ENCODE assay signal across 1 cellular context in genomic region chr1:100582943-100583342, GRCh38.
TF ChIP-seq lines count a peak whose summit lies in the region.

No MANE protein-coding gene starts in this region.

TF ChIP-seq in HepG2, 621 proteins besides CTCF, POLR2A, EP300 and RAD21 (continued from another document and continues in another):
- TF ChIP-seq PAXIP1 (CRISPR knock-in tag; conservative IDR thresholded peaks at IDR 0.05) (peak; percentile 90), ZNF280D (CRISPR knock-in tag; IDR thresholded peaks at IDR 0.05) (peak; percentile 36; the same call in 1 of the 2 replicates), ZMYM2 (CRISPR knock-in tag; IDR thresholded peaks at IDR 0.05) (peak; percentile 84), SOX13 (IDR thresholded peaks at IDR 0.05) (no peak; the same call in 1 of the 2 replicates), SOX13 (CRISPR knock-in tag; conservative IDR thresholded peaks at IDR 0.05 in 1 of 2, IDR thresholded peaks at IDR 0.05 in 1 of 2) (peak in 1 of 2 experiments; percentile 85; a peak in 2 of 4 replicates), HMG20A (CRISPR knock-in tag; IDR thresholded peaks at IDR 0.05; ENCODE audit: borderline replicate concordance) (peak; percentile 52; the same call in 1 of the 2 replicates), ISL2 (CRISPR knock-in tag; IDR thresholded peaks at IDR 0.05) (peak; percentile 66; the same call in 1 of the 2 replicates), KLF16 (CRISPR knock-in tag; IDR thresholded peaks at IDR 0.05) (no peak; a peak in 1 of 4 replicates), MED1 (CRISPR knock-in tag; IDR thresholded peaks at IDR 0.05) (peak; percentile 80), FOXP1 (IDR thresholded peaks at IDR 0.05) (no peak), FOXP1 (CRISPR knock-in tag; IDR thresholded peaks at IDR 0.05) (peak; percentile 14; the same call in 1 of the 2 replicates), MIER3 (CRISPR knock-in tag; IDR thresholded peaks at IDR 0.05; ENCODE audit: borderline replicate concordance) (peak; percentile 26; the same call in 1 of the 2 replicates), AFF4 (CRISPR knock-in tag; IDR thresholded peaks at IDR 0.05) (no peak), NR2F6 (IDR thresholded peaks at IDR 0.05) (peak; percentile 23; the same call in 1 of the 2 replicates), NR2F6 (CRISPR knock-in tag; IDR thresholded peaks at IDR 0.05) (peak; percentile 40; the same call in 1 of the 2 replicates), MEF2D (CRISPR knock-in tag; IDR thresholded peaks at IDR 0.05) (peak; percentile 98), HNF4G (IDR thresholded peaks at IDR 0.05; ENCODE audit: borderline replicate concordance, low read depth, low read length) (peak; percentile 92), HNF4G (CRISPR knock-in tag; IDR thresholded peaks at IDR 0.05; ENCODE audit: borderline replicate concordance, low read depth) (peak; percentile 89; the same call in 1 of the 2 replicates)
- TF ChIP-seq, protein P1, sequence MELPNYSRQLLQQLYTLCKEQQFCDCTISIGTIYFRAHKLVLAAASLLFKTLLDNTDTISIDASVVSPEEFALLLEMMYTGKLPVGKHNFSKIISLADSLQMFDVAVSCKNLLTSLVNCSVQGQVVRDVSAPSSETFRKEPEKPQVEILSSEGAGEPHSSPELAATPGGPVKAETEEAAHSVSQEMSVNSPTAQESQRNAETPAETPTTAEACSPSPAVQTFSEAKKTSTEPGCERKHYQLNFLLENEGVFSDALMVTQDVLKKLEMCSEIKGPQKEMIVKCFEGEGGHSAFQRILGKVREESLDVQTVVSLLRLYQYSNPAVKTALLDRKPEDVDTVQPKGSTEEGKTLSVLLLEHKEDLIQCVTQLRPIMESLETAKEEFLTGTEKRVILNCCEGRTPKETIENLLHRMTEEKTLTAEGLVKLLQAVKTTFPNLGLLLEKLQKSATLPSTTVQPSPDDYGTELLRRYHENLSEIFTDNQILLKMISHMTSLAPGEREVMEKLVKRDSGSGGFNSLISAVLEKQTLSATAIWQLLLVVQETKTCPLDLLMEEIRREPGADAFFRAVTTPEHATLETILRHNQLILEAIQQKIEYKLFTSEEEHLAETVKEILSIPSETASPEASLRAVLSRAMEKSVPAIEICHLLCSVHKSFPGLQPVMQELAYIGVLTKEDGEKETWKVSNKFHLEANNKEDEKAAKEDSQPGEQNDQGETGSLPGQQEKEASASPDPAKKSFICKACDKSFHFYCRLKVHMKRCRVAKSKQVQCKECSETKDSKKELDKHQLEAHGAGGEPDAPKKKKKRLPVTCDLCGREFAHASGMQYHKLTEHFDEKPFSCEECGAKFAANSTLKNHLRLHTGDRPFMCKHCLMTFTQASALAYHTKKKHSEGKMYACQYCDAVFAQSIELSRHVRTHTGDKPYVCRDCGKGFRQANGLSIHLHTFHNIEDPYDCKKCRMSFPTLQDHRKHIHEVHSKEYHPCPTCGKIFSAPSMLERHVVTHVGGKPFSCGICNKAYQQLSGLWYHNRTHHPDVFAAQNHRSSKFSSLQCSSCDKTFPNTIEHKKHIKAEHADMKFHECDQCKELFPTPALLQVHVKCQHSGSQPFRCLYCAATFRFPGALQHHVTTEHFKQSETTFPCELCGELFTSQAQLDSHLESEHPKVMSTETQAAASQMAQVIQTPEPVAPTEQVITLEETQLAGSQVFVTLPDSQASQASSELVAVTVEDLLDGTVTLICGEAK (IDR thresholded peaks at IDR 0.05), result no peak
- TF ChIP-seq, protein P1 (CRISPR knock-in tag; IDR thresholded peaks at IDR 0.05), result no peak; the same call in 1 of the 2 replicates
- TF ChIP-seq, protein P2, sequence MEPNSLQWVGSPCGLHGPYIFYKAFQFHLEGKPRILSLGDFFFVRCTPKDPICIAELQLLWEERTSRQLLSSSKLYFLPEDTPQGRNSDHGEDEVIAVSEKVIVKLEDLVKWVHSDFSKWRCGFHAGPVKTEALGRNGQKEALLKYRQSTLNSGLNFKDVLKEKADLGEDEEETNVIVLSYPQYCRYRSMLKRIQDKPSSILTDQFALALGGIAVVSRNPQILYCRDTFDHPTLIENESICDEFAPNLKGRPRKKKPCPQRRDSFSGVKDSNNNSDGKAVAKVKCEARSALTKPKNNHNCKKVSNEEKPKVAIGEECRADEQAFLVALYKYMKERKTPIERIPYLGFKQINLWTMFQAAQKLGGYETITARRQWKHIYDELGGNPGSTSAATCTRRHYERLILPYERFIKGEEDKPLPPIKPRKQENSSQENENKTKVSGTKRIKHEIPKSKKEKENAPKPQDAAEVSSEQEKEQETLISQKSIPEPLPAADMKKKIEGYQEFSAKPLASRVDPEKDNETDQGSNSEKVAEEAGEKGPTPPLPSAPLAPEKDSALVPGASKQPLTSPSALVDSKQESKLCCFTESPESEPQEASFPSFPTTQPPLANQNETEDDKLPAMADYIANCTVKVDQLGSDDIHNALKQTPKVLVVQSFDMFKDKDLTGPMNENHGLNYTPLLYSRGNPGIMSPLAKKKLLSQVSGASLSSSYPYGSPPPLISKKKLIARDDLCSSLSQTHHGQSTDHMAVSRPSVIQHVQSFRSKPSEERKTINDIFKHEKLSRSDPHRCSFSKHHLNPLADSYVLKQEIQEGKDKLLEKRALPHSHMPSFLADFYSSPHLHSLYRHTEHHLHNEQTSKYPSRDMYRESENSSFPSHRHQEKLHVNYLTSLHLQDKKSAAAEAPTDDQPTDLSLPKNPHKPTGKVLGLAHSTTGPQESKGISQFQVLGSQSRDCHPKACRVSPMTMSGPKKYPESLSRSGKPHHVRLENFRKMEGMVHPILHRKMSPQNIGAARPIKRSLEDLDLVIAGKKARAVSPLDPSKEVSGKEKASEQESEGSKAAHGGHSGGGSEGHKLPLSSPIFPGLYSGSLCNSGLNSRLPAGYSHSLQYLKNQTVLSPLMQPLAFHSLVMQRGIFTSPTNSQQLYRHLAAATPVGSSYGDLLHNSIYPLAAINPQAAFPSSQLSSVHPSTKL (CRISPR knock-in tag; IDR thresholded peaks at IDR 0.05), result peak; percentile 87
